ENCODE assay signal across 8 cellular contexts in genomic region chr19:53521373-53522202, GRCh38. TPM values are rescaled to one million over a fixed set of nuclear protein-coding genes. Genes with fewer than 3 reads are reported as not detected.
DNase-seq lines count a peak whose midpoint lies in the region; ATAC-seq and TF ChIP-seq lines count a peak whose summit lies in the region.

No MANE protein-coding gene starts in this region.

- H3K4me1 ChIP-seq in left ventricle myocardium inferior (peaks cover 24% of the 10 kb centered on the region), mesodermal cell (ENCODE audit: control insufficient read depth, insufficient read depth, low read length, poor library complexity, severe bottlenecking) (peaks cover 7% of the 10 kb centered on the region), uterus (peaks cover 0 to 5% of the 10 kb centered on the region in 2 donors)

- H3K27me3 ChIP-seq in left ventricle myocardium inferior (ENCODE audit: low read depth) (no peaks in the 10 kb centered on the region), uterus (no peaks in the 10 kb centered on the region)

- H3K9me3 ChIP-seq in left ventricle myocardium inferior (replicated peaks) (peaks cover 18% of the 10 kb centered on the region), mesodermal cell (ENCODE audit: control insufficient read depth, low read length) (peaks cover 9% of the 10 kb centered on the region), uterus (no peaks in the 10 kb centered on the region)

- no peak for TF ChIP-seq CTCF in left ventricle myocardium inferior (IDR thresholded peaks at IDR 0.05; ENCODE audit: borderline replicate concordance)
- TF ChIP-seq CTCF in astrocyte of the spinal cord (IDR thresholded peaks at IDR 0.05; ENCODE audit: low read depth, low read length), result no peak
- no peak for TF ChIP-seq CTCF in uterus (IDR thresholded peaks at IDR 0.05)

- no peak for ATAC-seq in Right ventricle myocardium superior (ENCODE audit: poor library complexity)

- in situ Hi-C loops in astrocyte of the spinal cord (cut with HindIII; ENCODE audit: low sequenced_read_pairs), result no loop called here

- DNase-seq in left ventricle myocardium inferior (no peak), Right ventricle myocardium superior (no peak), astrocyte of the spinal cord (ENCODE audit: low read depth, low spot score) (no peak), uterus (no peak), NCI-H446 treated with DMSO at 0.1 percent for 48 hours (lab: John Stamatoyannopoulos, UW) (no peak), LoVo (ENCODE audit: low spot score) (no peak)
- DNase-seq in stimulated activated CD4-positive, alpha-beta T cell treated with anti-CD3 and anti-CD28 coated beads, Interleukin-4, amount 100 ng/mL, for 4 hours, result no peak

- no peak for TF ChIP-seq POLR2A in uterus (IDR thresholded peaks at IDR 0.05)

- H3K36me3 ChIP-seq in left ventricle myocardium inferior (peaks cover 9% of the 10 kb centered on the region), mesodermal cell (ENCODE audit: control insufficient read depth, insufficient read depth, low read length) (peaks cover 22% of the 10 kb centered on the region), uterus (no peaks in the 10 kb centered on the region)

- peak overlapping the region; percentile 71 for H3K4me3 ChIP-seq in left ventricle myocardium inferior
- H3K4me3 ChIP-seq in astrocyte of the spinal cord (ENCODE audit: low read depth, low read length), result peak overlapping the region; percentile 88
- peak overlapping the region; percentile 87 for H3K4me3 ChIP-seq in mesodermal cell (ENCODE audit: extremely low read depth, insufficient read depth, low read length, poor library complexity, severe bottlenecking)
- peak overlapping the region; percentile 37 to 53 for H3K4me3 ChIP-seq in uterus

- intact Hi-C loops in left ventricle myocardium inferior (cut with micrococcal nuclease) (no loop called here), Right ventricle myocardium superior (cut with DNase I) (no loop called here), uterus (cut with DNase I; ENCODE audit: low total_unique reads) (no loop called here)

- no peak overlapping the region for H3K27ac ChIP-seq in left ventricle myocardium inferior (replicated peaks)
- H3K27ac ChIP-seq in mesodermal cell (ENCODE audit: low read depth, low read length, severe bottlenecking), result no peak overlapping the region
- H3K27ac ChIP-seq in uterus, result peak overlapping the region in 1 of 2 donors; percentile 89

- WGBS in mesodermal cell (ENCODE audit: insufficient coverage in 2 of 2), 2 experiments, result 13 to 22% methylated on average over 27 to 32 of the region's 33 CpGs

RNA-seq across cellular contexts. Expression of gene ZNF331, which starts 16.4 kb away (rescaled TPM):
- total RNA-seq in left ventricle myocardium inferior (10.1 TPM), Right ventricle myocardium superior (8.5 TPM), uterus (10 to 100 TPM in 3 of 4 donors, 1 to 10 TPM in 1; 9.4 to 39.0 (median 17.0) TPM)
- polyA plus RNA-seq in mesodermal cell (2013, experiment 1 of 2), result 26.7 TPM
- polyA plus RNA-seq in mesodermal cell (2013, experiment 2 of 2), result 28.2 TPM

RNA-seq across cellular contexts. Expression of gene ZNF813, which starts 54.1 kb away (rescaled TPM):
- total RNA-seq in left ventricle myocardium inferior (1.8 TPM), Right ventricle myocardium superior (0.75 TPM), uterus (10 to 100 TPM in 1 of 4 donors, 1 to 10 TPM in 3; 1.8 to 10.8 (median 6.7) TPM)
- 13.0 TPM for polyA plus RNA-seq in mesodermal cell (2013, experiment 1 of 2)
- 15.5 TPM for polyA plus RNA-seq in mesodermal cell (2013, experiment 2 of 2)
